ENCODE assay signal across 10 cellular contexts in genomic region chr12:101172316-101172715, GRCh38. TPM values are rescaled to one million over a fixed set of nuclear protein-coding genes. Genes with fewer than 3 reads are reported as not detected.
DNase-seq lines count a peak whose midpoint lies in the region; ATAC-seq, FAIRE-seq and TF ChIP-seq lines count a peak whose summit lies in the region.
"Had no signal": no experiment of that assay in that cellular context is flagged by ENCODE, and none has a peak within 500 bp of the region (broad histone marks: within the 10 kb centered on the region; RNA-seq: fewer than 3 reads in every experiment).

No MANE protein-coding gene starts in this region.

- H3K27me3 ChIP-seq in K562 (ENCODE audit: control insufficient read depth in 2 of 2, insufficient read depth in 2 of 2, low read length in 2 of 2) (no peaks in the 10 kb centered on the region), left lung (no peaks in the 10 kb centered on the region)

- in situ Hi-C loops in K562 (cut with MboI): no loop called here

- TF ChIP-seq RAD21 in K562 (CRISPR knock-in tag; conservative IDR thresholded peaks at IDR 0.05 in 1 of 2, IDR thresholded peaks at IDR 0.05 in 1 of 2): peak; percentile 8 to 50; a peak in 2 of 4 replicates

- H3K27ac ChIP-seq in K562 (ENCODE audit: extremely low read depth, low read depth, low read length) (no peak overlapping the region), left lung (no peak overlapping the region)
- H3K27ac ChIP-seq: psoas muscle had no signal

- DNase-seq in COLO829 (ENCODE audit: low spot score) (peak; percentile 13), HT1080 (ENCODE audit: low read depth) (peak; percentile 21), K562 (ENCODE audit: extremely low read depth in 1 of 4, low spot score in 3 of 4) (peak; percentile 16 to 42 (median 22)), left lung (no peak), NCI-H128 (lab: John Stamatoyannopoulos, UW; ENCODE audit: unreplicated experiment) (no peak), GM12892 (ENCODE audit: insufficient read length) (no peak), GF-D8 (lab: John Stamatoyannopoulos, UW) (no peak)
- DNase-seq: activated CD8-positive, alpha-beta T cell treated with anti-CD3 and anti-CD28 coated beads for 36 hours; psoas muscle had no signal

- intact Hi-C loops in K562 (cut with micrococcal nuclease) (loop anchor here (10.0 kb wide), 1 partner anchor 152 kb away; no protein-coding TSS in a partner anchor), left lung (cut with DNase I) (no loop called here)

- no peak overlapping the region for H2AFZ ChIP-seq in K562 (ENCODE audit: low read depth, low read length)

- FAIRE-seq in K562 (lab: Jason Lieb, UNC) (no peak), GM12892 (lab: Jason Lieb, UNC) (no peak)

- no peaks in the 10 kb centered on the region for H3K79me2 ChIP-seq in K562 (ENCODE audit: control insufficient read depth, insufficient read depth, low read length)

- TF ChIP-seq POLR2A in K562 (conservative IDR thresholded peaks at IDR 0.05) (no peak), GM12892 (IDR thresholded peaks at IDR 0.05; ENCODE audit: low read depth, low read length) (no peak)

- CTCF ChIA-PET in K562 (lab: Yijun Ruan, JAX; ENCODE audit: low intra/inter-chr PET ratio): interaction anchor here (0.5 kb wide), 1 partner anchor 1706 kb away, joined by 3 read pairs; no protein-coding TSS in a partner anchor

- H3K4me1 ChIP-seq in K562 (replicated peaks in 1 of 2; ENCODE audit: control insufficient read depth in 2 of 2, insufficient read depth in 2 of 2, low read length in 2 of 2) (no peaks in the 10 kb centered on the region), left lung (no peaks in the 10 kb centered on the region)
- H3K4me1 ChIP-seq: psoas muscle had no signal

- no peak overlapping the region for H3K4me2 ChIP-seq in K562 (ENCODE audit: insufficient read depth, low read length)

- no peaks in the 10 kb centered on the region for H4K20me1 ChIP-seq in K562 (replicated peaks; ENCODE audit: control insufficient read depth, insufficient read depth, low read length)

- ATAC-seq in K562: peak; percentile 84
- ATAC-seq in left lung: peak; percentile 61
- ATAC-seq in HG02678 (IDR thresholded peaks at IDR 0.05; ENCODE audit: unreplicated experiment): no peak
- ATAC-seq: activated CD8-positive, alpha-beta T cell treated with anti-CD3 and anti-CD28 coated beads for 36 hours; psoas muscle had no signal

- no peaks in the 10 kb centered on the region for H3K9me1 ChIP-seq in K562 (ENCODE audit: control insufficient read depth, insufficient read depth, low read length)

- 1% methylated on average over 5 of the region's 5 CpGs for WGBS in K562 (ENCODE audit: insufficient coverage, low coverage, missing lambda C conversion rate)

- POLR2A ChIA-PET in K562 (lab: Yijun Ruan, JAX): interaction anchor here (0.7 kb wide), 1 partner anchor 16 kb away, joined by 3 read pairs; no protein-coding TSS in a partner anchor

- no peak overlapping the region for H3K9ac ChIP-seq in K562 (ENCODE audit: insufficient read depth in 1 of 2, low read depth in 2 of 2, low read length in 2 of 2)

- no peak for TF ChIP-seq EP300 in K562 (IDR thresholded peaks at IDR 0.05; ENCODE audit: low read length)

- H3K9me3 ChIP-seq in K562 (replicated peaks; ENCODE audit: control insufficient read depth, insufficient read depth, low read depth, low read length) (no peaks in the 10 kb centered on the region), left lung (no peaks in the 10 kb centered on the region)
- H3K9me3 ChIP-seq: psoas muscle had no signal

- TF ChIP-seq CTCF in K562 (IDR thresholded peaks at IDR 0.05 in 2 of 3, conservative IDR thresholded peaks at IDR 0.05 in 1 of 3; ENCODE audit: insufficient read depth in 2 of 3, low read depth in 1 of 3, low read length in 3 of 3) (peak; percentile 41 to 54 (median 50)), left lung (IDR thresholded peaks at IDR 0.05) (no peak)

- no TSS peak for BruUV-seq in K562 (replicated peaks; lab: Mats Ljungman, UMichigan)

- H3K4me3 ChIP-seq in K562: no peak overlapping the region
- H3K4me3 ChIP-seq in left lung: no peak overlapping the region
- H3K4me3 ChIP-seq: psoas muscle had no signal

- H3K36me3 ChIP-seq in K562 (ENCODE audit: control insufficient read depth, insufficient read depth, low read length) (no peaks in the 10 kb centered on the region), left lung (no peaks in the 10 kb centered on the region)

TF ChIP-seq in K562, 482 proteins besides CTCF, POLR2A, EP300 and RAD21:
- TF ChIP-seq ZNF12 (CRISPR knock-in tag; IDR thresholded peaks at IDR 0.05) (no peak), DACH1 (IDR thresholded peaks at IDR 0.05; ENCODE audit: partially characterized antibody) (peak; percentile 12)
TF ChIP-seq in K562: peak in this region for 1.

RNA-seq across cellular contexts. Expression of gene SLC5A8, which starts 37.7 kb away (rescaled TPM):
- total RNA-seq in HT1080 (2014; rRNA removed; shearing (Covaris generic)): not detected in 2 replicates
- not detected in 2 replicates for polyA plus RNA-seq in HT1080 (2015; cell fraction: cytosol; rRNA removed)
- not detected in 2 replicates for polyA plus RNA-seq in HT1080 (2015; cell fraction: nucleus; rRNA removed)
- not detected in 2 replicates for total RNA-seq in K562 (2011; cell fraction: chromatin; rRNA removed; ENCODE audit: low replicate concordance)
- not detected in 2 replicates for total RNA-seq in K562 (2011; cell fraction: nucleolus; rRNA removed)
- not detected in 2 replicates for total RNA-seq in K562 (2011; cell fraction: nucleoplasm; rRNA removed)
- not detected in 2 replicates for total RNA-seq in K562 (2014; rRNA removed)
- not detected in 2 replicates for total RNA-seq in K562 (2014; rRNA removed; fragmentation: Illumina TruSeq; extraction: Trizol)
- not detected in 2 replicates for total RNA-seq in K562 (2015; rRNA removed; fragmentation: Illumina TruSeq; extraction: Trizol)
- not detected in 2 replicates for total RNA-seq in K562 (2021)
- polyA plus RNA-seq in K562 (2011; rRNA removed): not detected in 2 replicates
- not detected in 2 replicates for polyA plus RNA-seq in K562 (2011; cell fraction: cytosol; rRNA removed)
- polyA plus RNA-seq in K562 (2011; cell fraction: nucleus; rRNA removed): not detected in 2 replicates
- polyA plus RNA-seq in K562 (2012): not detected in 2 replicates
- polyA plus RNA-seq in K562 (2014; fragmentation: Illumina TruSeq; extraction: Trizol): not detected in 2 replicates
- polyA plus RNA-seq in K562 (2014; fragmentation: Nextera tagmentation; extraction: Ambion mirVana): not detected
- polyA plus RNA-seq in K562 (2014; rRNA removed): not detected in 2 replicates
- not detected in 2 replicates for polyA minus RNA-seq in K562 (2011; rRNA and poly(A)+ RNA removed)
- not detected in 2 replicates for polyA minus RNA-seq in K562 (2011; cell fraction: cytosol; rRNA and poly(A)+ RNA removed)
- polyA minus RNA-seq in K562 (2011; cell fraction: nucleus; rRNA and poly(A)+ RNA removed): not detected in 2 replicates
- 1 to 10 TPM; 1.0 to 5.5 TPM for total RNA-seq in left lung
- polyA plus RNA-seq in GM12892 (2012; ENCODE audit: missing spikeins): not detected
- total RNA-seq: activated CD8-positive, alpha-beta T cell treated with anti-CD3 and anti-CD28 coated beads for 36 hours; psoas muscle had no signal
- polyA plus RNA-seq: psoas muscle had no signal

Comparison
In these comparisons a context has a peak if more than half of its experiments do, and no peak if none do; other contexts are left out.
1. DNase-seq: peak in COLO829 (single experiment), HT1080 (single experiment) and K562 (4 of 4); none in left lung (0 of 2), NCI-H128 (single experiment), GM12892 (single experiment) and GF-D8 (single experiment).
2. CTCF ChIP-seq: peak in K562 (3 of 3); none in left lung (0 of 2).